8 cellular contexts compared by ENCODE assay signal in genomic region chr12:34033628-34034296, GRCh38. TPM values are rescaled to one million over a fixed set of nuclear protein-coding genes. Genes with fewer than 3 reads are reported as not detected.
DNase-seq lines count a peak whose midpoint lies in the region; ATAC-seq, FAIRE-seq and TF ChIP-seq lines count a peak whose summit lies in the region.

No MANE protein-coding gene starts in this region.

- no peak overlapping the region for H3K27ac ChIP-seq in DND-41 (ENCODE audit: low read length)
- H3K27ac ChIP-seq in GM12878 (ENCODE audit: control insufficient read depth, insufficient read depth) = no peak overlapping the region

- H2AFZ ChIP-seq in DND-41 (ENCODE audit: low read depth, low read length) = no peak overlapping the region
- H2AFZ ChIP-seq in GM12878 (ENCODE audit: control insufficient read depth, low read depth, low read length) = no peak overlapping the region

- H4K20me1 ChIP-seq in DND-41 (ENCODE audit: insufficient read depth, low read length) (no peaks in the 10 kb centered on the region), GM12878 (ENCODE audit: control insufficient read depth, insufficient read depth) (no peaks in the 10 kb centered on the region)

- H3K36me3 ChIP-seq in DND-41 (ENCODE audit: insufficient read depth, low read length) (no peaks in the 10 kb centered on the region; the same call in 1 of the 2 replicates), GM12878 (ENCODE audit: control insufficient read depth in 2 of 2, insufficient read depth in 2 of 2, low read length in 1 of 2) (no peaks in the 10 kb centered on the region)

- H3K9me3 ChIP-seq in DND-41 (ENCODE audit: insufficient read depth, low read length, severe bottlenecking) (no peaks in the 10 kb centered on the region), GM12878 (replicated peaks; ENCODE audit: control insufficient read depth, insufficient read depth, low read length) (no peaks in the 10 kb centered on the region)

- in situ Hi-C loops in GM12878 (cut with MboI) = no loop called here

- no peak for FAIRE-seq in GM12878 (lab: Jason Lieb, UNC)

- H3K4me1 ChIP-seq in DND-41 (ENCODE audit: insufficient read depth, low read length) = no peaks in the 10 kb centered on the region
- no peaks in the 10 kb centered on the region for H3K4me1 ChIP-seq in GM12878 (ENCODE audit: control insufficient read depth, insufficient read depth, low read length)

- H3K9ac ChIP-seq in DND-41 (ENCODE audit: low read depth, low read length) (no peak overlapping the region), GM12878 (ENCODE audit: control insufficient read depth, insufficient read depth, low read length) (no peak overlapping the region)

- no peak for TF ChIP-seq POLR2A in GM12878 (IDR thresholded peaks at IDR 0.05; ENCODE audit: low read depth, low read length)

- SMC1A ChIA-PET in GM12878 (lab: Charles Lee; ENCODE audit: uncharacterized antibody, unreplicated experiment) = interaction anchor here (0.6 to 1.3 kb wide), 2 partner anchors 11 to 476 kb away, joined by 3 read pairs; partner anchors contain the start of gene ALG10

- H3K4me2 ChIP-seq in DND-41 (ENCODE audit: insufficient read depth, low read length) = no peak overlapping the region
- H3K4me2 ChIP-seq in GM12878 (ENCODE audit: control insufficient read depth, insufficient read depth) = no peak overlapping the region

- H3K27me3 ChIP-seq in DND-41 (ENCODE audit: insufficient read depth, low read length, poor library complexity) = no peaks in the 10 kb centered on the region
- H3K27me3 ChIP-seq in GM12878 (replicated peaks in 1 of 2; ENCODE audit: control insufficient read depth in 2 of 2, insufficient read depth in 2 of 2, low read length in 1 of 2) = no peaks in the 10 kb centered on the region

- no peak overlapping the region for H3K4me3 ChIP-seq in DND-41 (ENCODE audit: low read depth in 1 of 2, low read length in 2 of 2)
- no peak overlapping the region for H3K4me3 ChIP-seq in GM12878

- intact Hi-C loops in GM12878 (cut with micrococcal nuclease; ENCODE audit: unreplicated experiment) (loop anchor here (1.0 kb wide), 1 partner anchor 185 kb away; no protein-coding TSS in a partner anchor), left colon (cut with DNase I, micrococcal nuclease) (no loop called here)

- no peaks in the 10 kb centered on the region for H3K79me2 ChIP-seq in DND-41 (ENCODE audit: insufficient read depth, low read length)
- no peaks in the 10 kb centered on the region for H3K79me2 ChIP-seq in GM12878 (ENCODE audit: control insufficient read depth, insufficient read depth, low read length)

- WGBS in GM12878 (ENCODE audit: insufficient coverage, insufficient replicate concordance, low lambda C conversion rate, missing lambda C conversion rate) = 46% methylated on average over 1 of the region's 1 CpG

- CTCF ChIA-PET in GM12878 (lab: Yijun Ruan, JAX) = interaction anchor here (1.0 to 1.3 kb wide), 5 partner anchors 8 to 1278 kb away, joined by 3 to 4 read pairs (median 3); partner anchors contain the start of gene YARS2

- POLR2A ChIA-PET in GM12878 (lab: Charles Lee) = no interaction called here

- TF ChIP-seq RAD21 in GM12878 (IDR thresholded peaks at IDR 0.05; ENCODE audit: insufficient read depth, low read depth, low read length) = peak; percentile 36; the same call in 1 of the 2 replicates

- DNase-seq in DND-41 (no peak), KG1 (lab: John Stamatoyannopoulos, UW) (peak; percentile 29), GM12878 (ENCODE audit: low read depth, low spot score) (no peak), medulla oblongata (ENCODE audit: extremely low spot score) (peak; percentile 21), NCI-H526 treated with DMSO at 0.1 percent for 48 hours (lab: John Stamatoyannopoulos, UW) (no peak), NCI-H774 (lab: John Stamatoyannopoulos, UW) (no peak), left colon (no peak), omental fat pad (ENCODE audit: low spot score) (no peak)

- TF ChIP-seq CTCF in DND-41 (IDR thresholded peaks at IDR 0.05; ENCODE audit: borderline replicate concordance, extremely low read depth, low read length, poor library complexity, severe bottlenecking) (peak; percentile 52), GM12878 (IDR thresholded peaks at IDR 0.05 in 2 of 3, conservative IDR thresholded peaks at IDR 0.05 in 1 of 3; ENCODE audit: control insufficient read depth in 2 of 3, extremely low read depth in 1 of 3, insufficient read depth in 1 of 3, low read depth in 3 of 3, low read length in 3 of 3) (peak in 2 of 3 experiments; percentile 32 to 34; a peak in 4 of 6 replicates), omental fat pad (IDR thresholded peaks at IDR 0.05) (no peak)

- RAD21 ChIA-PET in GM12878 (lab: Charles Lee; ENCODE audit: unreplicated experiment) = no interaction called here

- no TSS peak for BruUV-seq in GM12878 (replicated peaks; lab: Mats Ljungman, UMichigan)

- no peak for TF ChIP-seq EP300 in GM12878 (IDR thresholded peaks at IDR 0.05; ENCODE audit: borderline replicate concordance in 1 of 2, control insufficient read depth in 1 of 2, low read depth in 2 of 2, low read length in 2 of 2)

- no peak for ATAC-seq in DND-41 (ENCODE audit: insufficient read depth, low read depth)
- peak; percentile 45; the same call in 2 of the 3 replicates for ATAC-seq in GM12878
- no peak for ATAC-seq in left colon
- no peak for ATAC-seq in omental fat pad (ENCODE audit: low FRiP score)

TF ChIP-seq in GM12878, 131 proteins besides CTCF, POLR2A, EP300 and RAD21 (continues in another document):
- TF ChIP-seq SMAD5 (IDR thresholded peaks at IDR 0.05; ENCODE audit: low read depth) (no peak), ESRRA (IDR thresholded peaks at IDR 0.05; ENCODE audit: low read length) (no peak), MTA3 (IDR thresholded peaks at IDR 0.05; ENCODE audit: borderline replicate concordance, low read length) (no peak), CREB1 (IDR thresholded peaks at IDR 0.05; ENCODE audit: low read depth) (no peak), FOXM1 (IDR thresholded peaks at IDR 0.05; ENCODE audit: low read depth, low read length) (no peak), LARP7 (IDR thresholded peaks at IDR 0.05) (no peak), ZZZ3 (IDR thresholded peaks at IDR 0.05; ENCODE audit: control insufficient read depth, insufficient read length, low read depth) (no peak), MEF2A (IDR thresholded peaks at IDR 0.05; ENCODE audit: insufficient read depth, low read depth, low read length) (no peak), HSF1 (IDR thresholded peaks at IDR 0.05; ENCODE audit: low read depth, low read length) (no peak), ZNF24 (IDR thresholded peaks at IDR 0.05) (no peak), SMARCA5 (IDR thresholded peaks at IDR 0.05) (no peak), CBX3 (IDR thresholded peaks at IDR 0.05; ENCODE audit: borderline replicate concordance, low read depth) (no peak), TCF12 (IDR thresholded peaks at IDR 0.05; ENCODE audit: low read depth, low read length) (no peak), CBFB (IDR thresholded peaks at IDR 0.05; ENCODE audit: low read depth) (no peak), SUPT20H (IDR thresholded peaks at IDR 0.05; ENCODE audit: borderline replicate concordance, control insufficient read depth, low read depth, low read length) (no peak), MEF2B (IDR thresholded peaks at IDR 0.05; ENCODE audit: partially characterized antibody, poor library complexity, severe bottlenecking) (no peak)
- TF ChIP-seq, protein P1, sequence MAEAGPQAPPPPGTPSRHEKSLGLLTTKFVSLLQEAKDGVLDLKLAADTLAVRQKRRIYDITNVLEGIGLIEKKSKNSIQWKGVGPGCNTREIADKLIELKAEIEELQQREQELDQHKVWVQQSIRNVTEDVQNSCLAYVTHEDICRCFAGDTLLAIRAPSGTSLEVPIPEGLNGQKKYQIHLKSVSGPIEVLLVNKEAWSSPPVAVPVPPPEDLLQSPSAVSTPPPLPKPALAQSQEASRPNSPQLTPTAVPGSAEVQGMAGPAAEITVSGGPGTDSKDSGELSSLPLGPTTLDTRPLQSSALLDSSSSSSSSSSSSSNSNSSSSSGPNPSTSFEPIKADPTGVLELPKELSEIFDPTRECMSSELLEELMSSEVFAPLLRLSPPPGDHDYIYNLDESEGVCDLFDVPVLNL (IDR thresholded peaks at IDR 0.05; ENCODE audit: low read depth, low read length) = no peak

RNA-seq across cellular contexts. Expression of gene ALG10, which starts 11.5 kb away (rescaled TPM):
- 51.6 and 53.5 TPM in 2 replicates for total RNA-seq in GM12878 (2013; cell fraction: nucleolus; rRNA removed)
- 11.4 and 14.5 TPM in 2 replicates for total RNA-seq in GM12878 (2014; rRNA removed)
- 15.1 and 15.9 TPM in 2 replicates for total RNA-seq in GM12878 (2014; rRNA removed; fragmentation: Illumina TruSeq; extraction: Trizol)
- 14.8 TPM in 2 replicates for total RNA-seq in GM12878 (2021)
- 4.7 TPM for polyA plus RNA-seq in GM12878 (2011; ENCODE audit: low read depth)
- polyA plus RNA-seq in GM12878 (2011; rRNA removed) = 23.2 and 25.4 TPM in 2 replicates
- 17.4 and 19.9 TPM in 2 replicates for polyA plus RNA-seq in GM12878 (2011; cell fraction: cytosol; rRNA removed)
- 13.7 and 18.5 TPM in 2 replicates for polyA plus RNA-seq in GM12878 (2011; cell fraction: nucleus; rRNA removed)
- polyA plus RNA-seq in GM12878 (2012) = 4.2 and 5.9 TPM in 2 replicates
- polyA plus RNA-seq in GM12878 (2014; fragmentation: Illumina TruSeq; extraction: Trizol) = 7.6 and 10.1 TPM in 2 replicates
- polyA plus RNA-seq in GM12878 (2014; fragmentation: Nextera tagmentation; extraction: Ambion mirVana) = 1 to 10 TPM; 3.1 to 4.6 TPM
- polyA plus RNA-seq in GM12878 (2014; rRNA removed) = 7.0 and 8.2 TPM in 2 replicates
- polyA plus RNA-seq in GM12878 (2016; fragmentation: Nextera tagmentation; extraction: Ambion mirVana) = 1 to 10 TPM; 6.4 to 6.6 TPM
- 86.1 and 99.0 TPM in 2 replicates for polyA minus RNA-seq in GM12878 (2011; rRNA and poly(A)+ RNA removed)
- 14.5 and 20.2 TPM in 2 replicates for polyA minus RNA-seq in GM12878 (2011; cell fraction: cytosol; rRNA and poly(A)+ RNA removed)
- polyA minus RNA-seq in GM12878 (2011; cell fraction: nucleus; rRNA and poly(A)+ RNA removed) = 37.3 and 45.6 TPM in 2 replicates
- 1 to 10 TPM; 5.4 to 5.5 TPM for total RNA-seq in left colon
- total RNA-seq in omental fat pad = 10 to 100 TPM in 1 of 4 donors, 1 to 10 TPM in 3; 4.9 to 14.7 (median 7.1) TPM

Comparison
In these comparisons a context has a peak if more than half of its experiments do, and no peak if none do; other contexts are left out.
1. DNase-seq: peak in KG1 (single experiment) and medulla oblongata (single experiment); none in DND-41 (single experiment), GM12878 (single experiment), NCI-H526 treated with DMSO at 0.1 percent for 48 hours (single experiment), NCI-H774 (single experiment), left colon (0 of 2) and omental fat pad (single experiment).
2. CTCF ChIP-seq: peak in DND-41 (single experiment) and GM12878 (2 of 3); none in omental fat pad (0 of 3).